In the genomic region with DNA sequence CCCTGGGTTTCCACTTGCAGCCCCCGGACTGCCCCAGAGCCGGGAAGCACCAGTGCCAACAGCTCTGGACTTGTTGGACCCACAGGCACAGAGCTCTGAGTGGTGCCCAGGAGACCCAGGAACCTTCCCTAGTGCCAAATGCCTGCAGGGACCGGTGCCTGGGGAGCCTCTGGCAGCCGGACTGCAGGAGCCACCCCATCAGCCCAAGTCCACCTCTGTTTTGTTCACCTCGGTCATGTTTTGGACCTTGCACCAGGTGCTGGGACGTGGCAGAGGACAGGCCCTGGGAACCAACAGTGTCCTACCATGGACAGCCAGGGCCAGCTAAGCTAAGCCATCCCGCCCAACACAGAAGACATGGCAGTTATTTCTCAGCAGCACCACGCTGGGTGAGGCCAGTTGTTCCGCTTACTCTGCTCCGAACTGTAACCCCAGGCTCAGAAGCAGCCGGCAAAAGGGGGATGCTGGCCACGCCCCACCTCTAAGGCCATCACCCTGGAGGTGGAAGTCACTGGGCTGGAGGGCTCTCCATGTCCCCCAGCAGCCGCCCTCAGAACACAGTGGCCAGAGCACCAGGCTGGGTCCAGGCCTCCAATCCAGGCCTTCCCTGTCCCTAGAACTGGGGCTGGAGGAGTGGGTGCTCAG, we compare ENCODE assay signal across 1 cellular context.
TF ChIP-seq lines count a peak whose summit lies in the region.

No MANE protein-coding gene starts in this region.

TF ChIP-seq in liver, 16 proteins besides CTCF, POLR2A, EP300 and RAD21 (continued from another document):
- TF ChIP-seq MAX (IDR thresholded peaks at IDR 0.05), result no peak
- no peak for TF ChIP-seq FOXA1 (IDR thresholded peaks at IDR 0.05)
